ENCODE assay signal across 27 cellular contexts in genomic region chr21:42547906-42548365, GRCh38. TPM values are rescaled to one million over a fixed set of nuclear protein-coding genes. Genes with fewer than 3 reads are reported as not detected.
"Had no signal": no experiment of that assay in that cellular context is flagged by ENCODE, and none has a peak within 500 bp of the region (broad histone marks: within the 10 kb centered on the region; RNA-seq: fewer than 3 reads in every experiment).

No MANE protein-coding gene starts in this region.

- H3K4me3 Mint-ChIP-seq: activated CD4-positive, alpha-beta memory T cell treated with anti-CD3 and anti-CD28 coated beads for 36 hours; activated CD4-positive, alpha-beta T cell treated with anti-CD3 and anti-CD28 coated beads, Interleukin-2, amount 10 ng/mL, durations not matched to agents 7 days and 5 days; activated naive CD4-positive, alpha-beta T cell treated with anti-CD3 and anti-CD28 coated beads for 36 hours; activated naive CD8-positive, alpha-beta T cell; activated T-helper 17 cell treated with anti-CD3 and anti-CD28 coated beads, Interleukin-2, amount 50 U/mL, for 72 hours had no signal

- H3K9me3 Mint-ChIP-seq: activated CD4-positive, alpha-beta memory T cell treated with anti-CD3 and anti-CD28 coated beads for 36 hours; activated CD4-positive, alpha-beta T cell treated with anti-CD3 and anti-CD28 coated beads, Interleukin-2, amount 10 ng/mL, durations not matched to agents 7 days and 5 days; activated naive CD4-positive, alpha-beta T cell treated with anti-CD3 and anti-CD28 coated beads for 36 hours; activated T-helper 17 cell treated with anti-CD3 and anti-CD28 coated beads, Interleukin-2, amount 50 U/mL, for 72 hours; IgD-negative memory B cell had no signal

- H3K27me3 Mint-ChIP-seq: activated CD4-positive, alpha-beta memory T cell treated with anti-CD3 and anti-CD28 coated beads for 36 hours; activated CD4-positive, alpha-beta T cell treated with anti-CD3 and anti-CD28 coated beads, Interleukin-2, amount 10 ng/mL, durations not matched to agents 7 days and 5 days; activated naive CD8-positive, alpha-beta T cell; activated T-helper 17 cell treated with anti-CD3 and anti-CD28 coated beads, Interleukin-2, amount 50 U/mL, for 72 hours; IgD-negative memory B cell had no signal

- H3K4me2 ChIP-seq: KMS-11 had no signal

- H3K9ac ChIP-seq: KMS-11 had no signal

- H3K36me3 ChIP-seq: brain microvascular endothelial cell, cardiac muscle cell, SJSA1 had no signal

- H3K27ac ChIP-seq: brain microvascular endothelial cell, cardiac muscle cell, KMS-11, SJSA1 had no signal

- H3K27ac Mint-ChIP-seq: activated CD4-positive, alpha-beta memory T cell treated with anti-CD3 and anti-CD28 coated beads for 36 hours; activated CD4-positive, alpha-beta T cell treated with anti-CD3 and anti-CD28 coated beads, Interleukin-2, amount 10 ng/mL, durations not matched to agents 7 days and 5 days; activated naive CD4-positive, alpha-beta T cell treated with anti-CD3 and anti-CD28 coated beads for 36 hours; activated naive CD8-positive, alpha-beta T cell; activated T-helper 17 cell treated with anti-CD3 and anti-CD28 coated beads, Interleukin-2, amount 50 U/mL, for 72 hours; IgD-negative memory B cell had no signal

- DNase-seq: activated CD4-positive, alpha-beta memory T cell treated with anti-CD3 and anti-CD28 coated beads for 36 hours; activated CD4-positive, alpha-beta T cell treated with anti-CD3 and anti-CD28 coated beads, Interleukin-2, amount 10 ng/mL, durations not matched to agents 7 days and 5 days; activated CD4-positive, CD25-positive, alpha-beta regulatory T cell; activated gamma-delta T cell; activated naive CD4-positive, alpha-beta T cell treated with anti-CD3 and anti-CD28 coated beads for 36 hours; activated T-cell treated with anti-CD3 and anti-CD28 coated beads for 4 hours; activated T-cell treated with anti-CD3 and anti-CD28 coated beads, Interleukin-2, amount 50 U/mL, for 48 hours; amygdala; brain microvascular endothelial cell; MV-4-11; NCI-H1092 treated with DMSO at 0.1 percent for 48 hours; NCI-H1417 treated with DMSO at 0.1 percent for 48 hours; NCI-H1694; NCI-H2029; NCI-H446; NCI-H524; SHP77; SW 1271 had no signal

- ATAC-seq: SK-N-SH treated with all-trans-retinoic acid at 6 μM for 48 hours had no signal

- H3K9me3 ChIP-seq: SJSA1 had no signal

- H3K27me3 ChIP-seq: brain microvascular endothelial cell, cardiac muscle cell, SJSA1 had no signal

- H3K4me1 ChIP-seq: SJSA1 had no signal

- H3K4me3 ChIP-seq: cardiac muscle cell, SJSA1 had no signal

RNA-seq across cellular contexts. Expression of gene RSPH1, which starts 51.9 kb away (rescaled TPM):
- total RNA-seq: activated CD4-positive, alpha-beta T cell treated with anti-CD3 and anti-CD28 coated beads, Interleukin-2, amount 10 ng/mL, durations not matched to agents 7 days and 5 days; activated CD8-positive, alpha-beta memory T cell treated with anti-CD3 and anti-CD28 coated beads for 36 hours; SJSA1; T-helper 1 cell treated with Interleukin-12 subunit alpha and Interleukin-12 subunit beta and Interleukin-4 antibody, amounts not matched to agents 30 ng/mL and 1 ng/mL, for 36 hours had no signal
- polyA plus RNA-seq: IgD-negative memory B cell had no signal
